ENCODE assay signal across 25 cellular contexts in the genomic region with DNA sequence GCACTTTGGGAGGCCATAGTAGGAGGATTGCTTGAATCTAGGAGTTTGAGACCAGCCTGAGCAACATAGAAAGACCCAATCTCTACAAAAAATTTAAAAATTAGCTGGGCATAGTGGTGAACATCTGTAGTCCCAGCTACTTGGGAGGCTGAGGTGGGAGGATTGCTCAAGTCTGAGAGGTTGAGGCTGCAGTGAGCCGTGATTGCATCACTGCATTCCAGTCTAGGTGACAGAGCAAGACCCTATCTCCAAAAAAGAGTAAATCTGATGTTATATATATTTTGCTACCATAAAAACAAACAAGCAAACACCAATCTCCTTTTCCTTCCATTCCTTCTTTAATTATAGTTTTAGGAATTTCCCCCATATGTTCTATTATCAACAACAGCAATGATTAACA.
DNase-seq lines count a peak whose midpoint lies in the region; ATAC-seq and TF ChIP-seq lines count a peak whose summit lies in the region.
"Had no signal": no experiment of that assay in that cellular context is flagged by ENCODE, and none has a peak within 500 bp of the region (broad histone marks: within the 10 kb centered on the region; RNA-seq: fewer than 3 reads in every experiment).

No MANE protein-coding gene starts in this region.

- ATAC-seq in stimulated activated effector memory CD8-positive, alpha-beta T cell treated with anti-CD3 and anti-CD28 coated beads, Interleukin-12 subunit alpha, Interleukin-12 subunit beta, amount 100 ng/mL, for 72 hours = no peak
- ATAC-seq: activated CD8-positive, alpha-beta memory T cell treated with anti-CD3 and anti-CD28 coated beads, Interleukin-2, amount 10 ng/mL, durations not matched to agents 7 days and 5 days; naive thymus-derived CD4-positive, alpha-beta T cell had no signal

- TF ChIP-seq CTCF in VCaP (conservative IDR thresholded peaks at IDR 0.05) (no peak), esophagus muscularis mucosa (IDR thresholded peaks at IDR 0.05) (no peak), progenitor cell of endocrine pancreas (IDR thresholded peaks at IDR 0.05; ENCODE audit: unreplicated experiment) (no peak), type B pancreatic cell (conservative IDR thresholded peaks at IDR 0.05) (no peak)

- DNase-seq in esophagus muscularis mucosa (ENCODE audit: extremely low spot score) = no peak
- no peak for DNase-seq in progenitor cell of endocrine pancreas (ENCODE audit: low spot score, unreplicated experiment)
- DNase-seq in type B pancreatic cell (ENCODE audit: extremely low spot score, unreplicated experiment) = no peak
- DNase-seq in stimulated activated effector memory CD8-positive, alpha-beta T cell treated with anti-CD3 and anti-CD28 coated beads, Interleukin-12 subunit alpha, Interleukin-12 subunit beta, amount 100 ng/mL, for 72 hours (ENCODE audit: low spot score in 2 of 2) = no peak
- DNase-seq in anterior cingulate cortex (lab: John Stamatoyannopoulos, UW) = no peak
- DNase-seq in NCI-H2196 (lab: John Stamatoyannopoulos, UW; ENCODE audit: unreplicated experiment) = no peak
- DNase-seq: activated CD4-positive, alpha-beta T cell treated with anti-CD3 and anti-CD28 coated beads, Interleukin-2, amount 10 ng/mL, durations not matched to agents 24 days and 14 days; activated CD8-positive, alpha-beta memory T cell treated with anti-CD3 and anti-CD28 coated beads, Interleukin-2, amount 10 ng/mL, durations not matched to agents 7 days and 5 days; activated naive CD4-positive, alpha-beta T cell treated with anti-CD3 and anti-CD28 coated beads, Interleukin-2, amount 50 U/mL, for 16 hours; CD4-positive, alpha-beta memory T cell; effector CD4-positive, alpha-beta T cell; HCEC 1CT; KBM-7; MM.1S; naive thymus-derived CD4-positive, alpha-beta T cell; NCI-H1436; NCI-H2107; NK-92 treated with Interleukin-12 subunit alpha and Interleukin-12 subunit beta, amount 100 ng/mL, for 24 hours; Peyer's patch; stimulated activated CD4-positive, alpha-beta T cell treated with anti-CD3 and anti-CD28 coated beads, Interleukin-2, amount 100 ng/mL, for 48 hours; stimulated activated naive CD4-positive, alpha-beta T cell had no signal

- no peak overlapping the region for H3K4me3 ChIP-seq in esophagus muscularis mucosa
- H3K4me3 ChIP-seq: Peyer's patch, tibial nerve had no signal

- no peak for TF ChIP-seq EP300 in esophagus muscularis mucosa (IDR thresholded peaks at IDR 0.05)

- H3K4me1 ChIP-seq in esophagus muscularis mucosa = peaks cover 39 to 62% (median 51%) of the 10 kb centered on the region in 4 donors
- H3K4me1 ChIP-seq: parathyroid adenoma had no signal

- intact Hi-C loops in esophagus muscularis mucosa (cut with DNase I) = no loop called here

- H3K4me1 Mint-ChIP-seq in progenitor cell of endocrine pancreas (ENCODE audit: low read depth) (peaks cover 52% of the 10 kb centered on the region), type B pancreatic cell (ENCODE audit: unreplicated experiment) (peaks cover 36% of the 10 kb centered on the region)
- peaks cover 5% of the 10 kb centered on the region for H3K4me1 Mint-ChIP-seq in stimulated activated effector memory CD8-positive, alpha-beta T cell treated with anti-CD3 and anti-CD28 coated beads, Interleukin-12 subunit alpha, Interleukin-12 subunit beta, amount 100 ng/mL, for 72 hours
- H3K4me1 Mint-ChIP-seq: activated CD8-positive, alpha-beta memory T cell treated with anti-CD3 and anti-CD28 coated beads, Interleukin-2, amount 10 ng/mL, durations not matched to agents 7 days and 5 days; CD4-positive, alpha-beta memory T cell; memory B cell had no signal

- H3K9me3 Mint-ChIP-seq in progenitor cell of endocrine pancreas (ENCODE audit: low read depth) (peaks cover 11% of the 10 kb centered on the region), type B pancreatic cell (peaks cover 4% of the 10 kb centered on the region)
- peaks cover 3% of the 10 kb centered on the region for H3K9me3 Mint-ChIP-seq in stimulated activated effector memory CD8-positive, alpha-beta T cell treated with anti-CD3 and anti-CD28 coated beads, Interleukin-12 subunit alpha, Interleukin-12 subunit beta, amount 100 ng/mL, for 72 hours

- no peak for TF ChIP-seq POLR2A in esophagus muscularis mucosa (IDR thresholded peaks at IDR 0.05; ENCODE audit: low read depth)

- H3K27me3 Mint-ChIP-seq in progenitor cell of endocrine pancreas (no peaks in the 10 kb centered on the region), type B pancreatic cell (no peaks in the 10 kb centered on the region)
- H3K27me3 Mint-ChIP-seq: memory B cell had no signal

- no peaks in the 10 kb centered on the region for H3K27me3 ChIP-seq in esophagus muscularis mucosa
- H3K27me3 ChIP-seq: Peyer's patch, tibial nerve had no signal

- no peaks in the 10 kb centered on the region for H3K36me3 ChIP-seq in esophagus muscularis mucosa
- H3K36me3 ChIP-seq: Peyer's patch, tibial nerve had no signal

- H3K9me3 ChIP-seq in esophagus muscularis mucosa = peaks cover 0 to 5% (median 2%) of the 10 kb centered on the region in 4 donors

- H3K36me3 Mint-ChIP-seq in progenitor cell of endocrine pancreas (ENCODE audit: insufficient read depth) (peaks cover 2% of the 10 kb centered on the region), type B pancreatic cell (no peaks in the 10 kb centered on the region)
- H3K36me3 Mint-ChIP-seq in stimulated activated effector memory CD8-positive, alpha-beta T cell treated with anti-CD3 and anti-CD28 coated beads, Interleukin-12 subunit alpha, Interleukin-12 subunit beta, amount 100 ng/mL, for 72 hours = no peaks in the 10 kb centered on the region

- WGBS in esophagus muscularis mucosa = 95% methylated on average over 1 of the region's 1 CpG

- H3K27ac Mint-ChIP-seq in progenitor cell of endocrine pancreas (peak overlapping the region; percentile 96), type B pancreatic cell (peak overlapping the region; percentile 88)
- H3K27ac Mint-ChIP-seq in stimulated activated effector memory CD8-positive, alpha-beta T cell treated with anti-CD3 and anti-CD28 coated beads, Interleukin-12 subunit alpha, Interleukin-12 subunit beta, amount 100 ng/mL, for 72 hours = no peak overlapping the region
- H3K27ac Mint-ChIP-seq: activated CD4-positive, alpha-beta T cell treated with anti-CD3 and anti-CD28 coated beads, Interleukin-2, amount 10 ng/mL, durations not matched to agents 24 days and 14 days; activated CD8-positive, alpha-beta memory T cell treated with anti-CD3 and anti-CD28 coated beads, Interleukin-2, amount 10 ng/mL, durations not matched to agents 7 days and 5 days; CD4-positive, alpha-beta memory T cell; memory B cell; naive thymus-derived CD4-positive, alpha-beta T cell had no signal

- H3K27ac ChIP-seq in VCaP = peak overlapping the region; percentile 99
- peak overlapping the region; percentile 82 to 86 (median 84) for H3K27ac ChIP-seq in esophagus muscularis mucosa (replicated peaks in 1 of 4)
- H3K27ac ChIP-seq: parathyroid adenoma had no signal

- H3K4me3 Mint-ChIP-seq in progenitor cell of endocrine pancreas (ENCODE audit: low read depth) (peak overlapping the region; percentile 39), type B pancreatic cell (peak overlapping the region; percentile 78)
- no peak overlapping the region for H3K4me3 Mint-ChIP-seq in stimulated activated effector memory CD8-positive, alpha-beta T cell treated with anti-CD3 and anti-CD28 coated beads, Interleukin-12 subunit alpha, Interleukin-12 subunit beta, amount 100 ng/mL, for 72 hours
- H3K4me3 Mint-ChIP-seq: activated CD4-positive, alpha-beta T cell treated with anti-CD3 and anti-CD28 coated beads, Interleukin-2, amount 10 ng/mL, durations not matched to agents 24 days and 14 days; activated CD8-positive, alpha-beta memory T cell treated with anti-CD3 and anti-CD28 coated beads, Interleukin-2, amount 10 ng/mL, durations not matched to agents 7 days and 5 days; memory B cell; naive thymus-derived CD4-positive, alpha-beta T cell had no signal
